Comparison of ENCODE assay signal across 26 cellular contexts in the genomic region with DNA sequence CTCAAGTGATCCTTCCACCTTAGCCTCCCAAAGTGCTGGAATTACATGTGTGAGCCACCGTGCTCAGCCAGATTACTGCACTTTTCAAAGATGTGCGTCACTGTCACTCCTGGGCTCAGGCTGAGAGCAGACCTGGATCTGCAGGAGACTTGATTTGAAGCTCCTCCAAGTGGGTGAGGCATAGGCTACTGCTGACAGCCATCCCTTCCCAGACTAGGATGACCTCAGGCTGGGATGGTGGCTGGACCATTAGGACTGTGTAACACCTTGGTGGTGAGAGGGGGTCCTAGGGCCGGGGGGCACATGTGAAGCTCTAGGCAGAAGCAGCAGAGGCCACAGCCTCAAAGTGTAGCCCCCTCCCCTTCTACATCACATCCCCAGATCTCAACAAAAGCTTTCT. TPM values are rescaled to one million over a fixed set of nuclear protein-coding genes. Genes with fewer than 3 reads are reported as not detected.
"Had no signal": no experiment of that assay in that cellular context is flagged by ENCODE, and none has a peak within 500 bp of the region (broad histone marks: within the 10 kb centered on the region; RNA-seq: fewer than 3 reads in every experiment).

No MANE protein-coding gene starts in this region.

- H3K4me3 Mint-ChIP-seq: activated CD8-positive, alpha-beta T cell treated with anti-CD3 and anti-CD28 coated beads for 36 hours; activated naive CD4-positive, alpha-beta T cell treated with anti-CD3 and anti-CD28 coated beads, Interleukin-2, amount 10 ng/mL, durations not matched to agents 7 days and 5 days; activated naive CD8-positive, alpha-beta T cell treated with anti-CD3 and anti-CD28 coated beads for 36 hours; activated T-cell treated with anti-CD3 and anti-CD28 coated beads, Interleukin-2, amount 50 U/mL, for 72 hours had no signal

- H3K4me3 ChIP-seq: cardiac muscle cell, MG63, PC-9 had no signal

- H3K27ac ChIP-seq: brain microvascular endothelial cell, cardiac muscle cell, KMS-11, PC-9 had no signal

- H3K9ac ChIP-seq: KMS-11, SK-N-SH had no signal

- H3K27ac Mint-ChIP-seq: activated CD8-positive, alpha-beta T cell treated with anti-CD3 and anti-CD28 coated beads for 36 hours; activated naive CD4-positive, alpha-beta T cell treated with anti-CD3 and anti-CD28 coated beads, Interleukin-2, amount 10 ng/mL, durations not matched to agents 7 days and 5 days; activated naive CD8-positive, alpha-beta T cell treated with anti-CD3 and anti-CD28 coated beads for 36 hours; activated T-cell treated with anti-CD3 and anti-CD28 coated beads, Interleukin-2, amount 50 U/mL, for 72 hours; activated T-helper 2 cell treated with anti-CD3 and anti-CD28 coated beads, Interferon-gamma antibody, Interleukin-2, Interleukin-4, amounts not matched to agents 10 μg/mL and 5 μg/mL and 100 μg/mL, durations not matched to agents 14 hours and 24 hours and 36 hours had no signal

- H3K36me3 ChIP-seq: brain microvascular endothelial cell, cardiac muscle cell, MG63 had no signal

- H2AFZ ChIP-seq: PC-9 had no signal

- ATAC-seq: activated CD4-positive, CD25-positive, alpha-beta regulatory T cell treated with anti-CD3 and anti-CD28 coated beads, Interleukin-2, amount 50 U/mL, for 24 hours; activated CD8-positive, alpha-beta T cell treated with anti-CD3 and anti-CD28 coated beads for 36 hours; activated T-cell treated with anti-CD3 and anti-CD28 coated beads, Interleukin-2, amount 50 U/mL, for 72 hours; Right ventricle myocardium inferior had no signal

- H3K9me3 ChIP-seq: MG63, SK-N-SH had no signal

- DNase-seq: activated CD4-positive, alpha-beta T cell treated with anti-CD3 and anti-CD28 coated beads for 4 hours; activated CD8-positive, alpha-beta memory T cell treated with anti-CD3 and anti-CD28 coated beads, Interleukin-2, amount 50 U/mL, for 4 hours; activated CD8-positive, alpha-beta T cell treated with anti-CD3 and anti-CD28 coated beads for 36 hours; activated gamma-delta T cell treated with Interleukin-2 at 50 U/mL for 16 hours; activated naive CD4-positive, alpha-beta T cell treated with anti-CD3 and anti-CD28 coated beads, Interleukin-2, amount 10 ng/mL, durations not matched to agents 7 days and 5 days; activated naive CD8-positive, alpha-beta T cell treated with anti-CD3 and anti-CD28 coated beads for 36 hours; activated T-cell treated with anti-CD3 and anti-CD28 coated beads, Interleukin-2, amount 50 U/mL, for 72 hours; brain microvascular endothelial cell; MG63; MV-4-11; NCI-H1092 treated with DMSO at 0.1 percent for 48 hours; NCI-H1417 treated with DMSO at 0.1 percent for 48 hours; NCI-H1694; NCI-H2029; NCI-H2107; NCI-H2171 treated with DMSO at 0.1 percent for 48 hours; NCI-H524; PC-9; RPMI8226; SK-N-SH had no signal

- H3K9me3 Mint-ChIP-seq: activated CD8-positive, alpha-beta T cell treated with anti-CD3 and anti-CD28 coated beads for 36 hours; activated naive CD4-positive, alpha-beta T cell treated with anti-CD3 and anti-CD28 coated beads, Interleukin-2, amount 10 ng/mL, durations not matched to agents 7 days and 5 days; activated T-cell treated with anti-CD3 and anti-CD28 coated beads, Interleukin-2, amount 50 U/mL, for 72 hours; activated T-helper 2 cell treated with anti-CD3 and anti-CD28 coated beads, Interferon-gamma antibody, Interleukin-2, Interleukin-4, amounts not matched to agents 10 μg/mL and 5 μg/mL and 100 μg/mL, durations not matched to agents 14 hours and 24 hours and 36 hours had no signal

- H3K4me1 Mint-ChIP-seq: activated naive CD4-positive, alpha-beta T cell treated with anti-CD3 and anti-CD28 coated beads, Interleukin-2, amount 10 ng/mL, durations not matched to agents 7 days and 5 days; activated naive CD8-positive, alpha-beta T cell treated with anti-CD3 and anti-CD28 coated beads for 36 hours had no signal

- H3K4me2 ChIP-seq: KMS-11, PC-9, SK-N-SH had no signal

- H3K36me3 Mint-ChIP-seq: activated naive CD4-positive, alpha-beta T cell treated with anti-CD3 and anti-CD28 coated beads, Interleukin-2, amount 10 ng/mL, durations not matched to agents 7 days and 5 days; activated naive CD8-positive, alpha-beta T cell treated with anti-CD3 and anti-CD28 coated beads for 36 hours had no signal

- H3K27me3 ChIP-seq: brain microvascular endothelial cell, cardiac muscle cell, MG63 had no signal

RNA-seq across cellular contexts. Expression of gene SRRM3, which starts 8.2 kb away (rescaled TPM):
- total RNA-seq: activated CD8-positive, alpha-beta T cell treated with anti-CD3 and anti-CD28 coated beads for 36 hours; activated naive CD8-positive, alpha-beta T cell treated with anti-CD3 and anti-CD28 coated beads for 36 hours; T-helper 1 cell treated with Interleukin-12 subunit alpha and Interleukin-12 subunit beta and Interleukin-4 antibody, amounts not matched to agents 30 ng/mL and 1 ng/mL, for 36 hours had no signal
